ENCODE assay signal across 10 cellular contexts in genomic region chr1:5286244-5286643, GRCh38.
DNase-seq lines count a peak whose midpoint lies in the region; ATAC-seq and TF ChIP-seq lines count a peak whose summit lies in the region.
"Had no signal": no experiment of that assay in that cellular context is flagged by ENCODE, and none has a peak within 500 bp of the region (broad histone marks: within the 10 kb centered on the region; RNA-seq: fewer than 3 reads in every experiment).

No MANE protein-coding gene starts in this region.

- no peaks in the 10 kb centered on the region for H3K36me3 Mint-ChIP-seq in activated T-helper 1 cell treated with anti-CD3 and anti-CD28 coated beads, Interleukin-12 subunit alpha, Interleukin-12 subunit beta, Interleukin-2, Interleukin-4 antibody, amounts not matched to agents 30 ng/mL and 10 ng/mL and 1 ng/mL, durations not matched to agents 14 hours and 24 hours and 36 hours (ENCODE audit: low read depth)
- no peaks in the 10 kb centered on the region for H3K36me3 Mint-ChIP-seq in activated T-helper 17 cell treated with anti-CD3 and anti-CD28 coated beads, Interleukin-2, amount 50 U/mL, for 72 hours (ENCODE audit: low read depth)

- no peaks in the 10 kb centered on the region for H3K4me1 ChIP-seq in PC-3 (ENCODE audit: insufficient read depth, low read length)

- no peaks in the 10 kb centered on the region for H3K27me3 ChIP-seq in PC-3 (ENCODE audit: low read length)

- no peak overlapping the region for H3K4me2 ChIP-seq in PC-3 (ENCODE audit: low read length)

- DNase-seq in PC-3, result no peak
- DNase-seq in activated T-helper 1 cell treated with anti-CD3 and anti-CD28 coated beads, Interleukin-12 subunit alpha, Interleukin-12 subunit beta, Interleukin-2, Interleukin-4 antibody, amounts not matched to agents 30 ng/mL and 10 ng/mL and 1 ng/mL, durations not matched to agents 14 hours and 24 hours and 36 hours (ENCODE audit: low spot score), result peak; percentile 9
- peak; percentile 24 for DNase-seq in stimulated activated CD4-positive, alpha-beta T cell treated with anti-CD3 and anti-CD28 coated beads, Interleukin-4, amount 100 ng/mL, for 1 hour
- DNase-seq in retina, result no peak
- DNase-seq: NCI-H524 treated with DMSO at 0.1 percent for 48 hours had no signal

- intact Hi-C loops in PC-3 (cut with micrococcal nuclease), result no loop called here
- intact Hi-C loops in activated T-helper 1 cell treated with anti-CD3 and anti-CD28 coated beads, Interleukin-12 subunit alpha, Interleukin-12 subunit beta, Interleukin-2, Interleukin-4 antibody, amounts not matched to agents 30 ng/mL and 10 ng/mL and 1 ng/mL, durations not matched to agents 14 hours and 24 hours and 36 hours (cut with micrococcal nuclease), result no loop called here

- ATAC-seq in PC-3 (no peak), HG03342 (IDR thresholded peaks at IDR 0.05; ENCODE audit: unreplicated experiment) (no peak)
- ATAC-seq in activated T-helper 17 cell treated with anti-CD3 and anti-CD28 coated beads, Interleukin-2, amount 50 U/mL, for 72 hours (replicated peaks), result no peak

- no peaks in the 10 kb centered on the region for H3K36me3 ChIP-seq in PC-3 (ENCODE audit: low read depth, low read length)

- no peak overlapping the region for H3K27ac Mint-ChIP-seq in activated T-helper 1 cell treated with anti-CD3 and anti-CD28 coated beads, Interleukin-12 subunit alpha, Interleukin-12 subunit beta, Interleukin-2, Interleukin-4 antibody, amounts not matched to agents 30 ng/mL and 10 ng/mL and 1 ng/mL, durations not matched to agents 14 hours and 24 hours and 36 hours
- H3K27ac Mint-ChIP-seq in activated T-helper 17 cell treated with anti-CD3 and anti-CD28 coated beads, Interleukin-2, amount 50 U/mL, for 72 hours, result no peak overlapping the region
- H3K27ac Mint-ChIP-seq: nephron had no signal

- H3K4me3 Mint-ChIP-seq in activated T-helper 1 cell treated with anti-CD3 and anti-CD28 coated beads, Interleukin-12 subunit alpha, Interleukin-12 subunit beta, Interleukin-2, Interleukin-4 antibody, amounts not matched to agents 30 ng/mL and 10 ng/mL and 1 ng/mL, durations not matched to agents 14 hours and 24 hours and 36 hours, result no peak overlapping the region
- H3K4me3 Mint-ChIP-seq in activated T-helper 17 cell treated with anti-CD3 and anti-CD28 coated beads, Interleukin-2, amount 50 U/mL, for 72 hours, result no peak overlapping the region
- H3K4me3 Mint-ChIP-seq: nephron had no signal

- no peaks in the 10 kb centered on the region for H3K9me2 ChIP-seq in PC-3 (replicated peaks; ENCODE audit: low read length)

- peaks cover 33% of the 10 kb centered on the region; the same call in 1 of the 2 replicates for H3K9me3 ChIP-seq in PC-3 (ENCODE audit: low read length)

- TF ChIP-seq CTCF in GM12875 (IDR thresholded peaks at IDR 0.05; ENCODE audit: borderline replicate concordance, insufficient read depth, low read depth, low read length), result peak; percentile 33; the same call in 1 of the 2 replicates
- peak; percentile 46 for TF ChIP-seq CTCF in PC-3 (conservative IDR thresholded peaks at IDR 0.05; ENCODE audit: low read depth, low read length)

- POLR2A ChIA-PET in PC-3 (lab: Charles Lee; ENCODE audit: unreplicated experiment), result no interaction called here

- peaks cover 7% of the 10 kb centered on the region for H3K27me3 Mint-ChIP-seq in activated T-helper 1 cell treated with anti-CD3 and anti-CD28 coated beads, Interleukin-12 subunit alpha, Interleukin-12 subunit beta, Interleukin-2, Interleukin-4 antibody, amounts not matched to agents 30 ng/mL and 10 ng/mL and 1 ng/mL, durations not matched to agents 14 hours and 24 hours and 36 hours (ENCODE audit: insufficient read depth)
- peaks cover 15% of the 10 kb centered on the region for H3K27me3 Mint-ChIP-seq in activated T-helper 17 cell treated with anti-CD3 and anti-CD28 coated beads, Interleukin-2, amount 50 U/mL, for 72 hours

- CTCF ChIA-PET in PC-3 (lab: Charles Lee), result no interaction called here

- H2AFZ ChIP-seq in PC-3 (ENCODE audit: low read length), result no peak overlapping the region

- H3K9me3 Mint-ChIP-seq in activated T-helper 1 cell treated with anti-CD3 and anti-CD28 coated beads, Interleukin-12 subunit alpha, Interleukin-12 subunit beta, Interleukin-2, Interleukin-4 antibody, amounts not matched to agents 30 ng/mL and 10 ng/mL and 1 ng/mL, durations not matched to agents 14 hours and 24 hours and 36 hours, result no peaks in the 10 kb centered on the region
- peaks cover 4% of the 10 kb centered on the region for H3K9me3 Mint-ChIP-seq in activated T-helper 17 cell treated with anti-CD3 and anti-CD28 coated beads, Interleukin-2, amount 50 U/mL, for 72 hours

- BruUV-seq in PC-3 (replicated peaks; lab: Mats Ljungman, UMichigan), result no TSS peak

- H3K9ac ChIP-seq in PC-3 (ENCODE audit: low read length), result no peak overlapping the region

- H3K4me3 ChIP-seq in GM12875 (ENCODE audit: low read depth, low read length), result no peak overlapping the region
- H3K4me3 ChIP-seq in PC-3 (ENCODE audit: low read length), result no peak overlapping the region

- no peak overlapping the region for H3K27ac ChIP-seq in PC-3 (ENCODE audit: low read length)
- H3K27ac ChIP-seq: epithelial cell of prostate had no signal

- H3K4me1 Mint-ChIP-seq in activated T-helper 1 cell treated with anti-CD3 and anti-CD28 coated beads, Interleukin-12 subunit alpha, Interleukin-12 subunit beta, Interleukin-2, Interleukin-4 antibody, amounts not matched to agents 30 ng/mL and 10 ng/mL and 1 ng/mL, durations not matched to agents 14 hours and 24 hours and 36 hours (ENCODE audit: low read depth), result no peaks in the 10 kb centered on the region
- no peaks in the 10 kb centered on the region for H3K4me1 Mint-ChIP-seq in activated T-helper 17 cell treated with anti-CD3 and anti-CD28 coated beads, Interleukin-2, amount 50 U/mL, for 72 hours
- H3K4me1 Mint-ChIP-seq: nephron had no signal

- H3F3A ChIP-seq in PC-3 (ENCODE audit: low read length, unreplicated experiment), result no peaks in the 10 kb centered on the region

- no peaks in the 10 kb centered on the region for H3K79me2 ChIP-seq in PC-3 (ENCODE audit: low read length)

- H4K20me1 ChIP-seq in PC-3 (ENCODE audit: low read length), result no peaks in the 10 kb centered on the region

Comparison
In these comparisons a context has a peak if more than half of its experiments do, and no peak if none do; other contexts are left out.
1. DNase-seq: peak in activated T-helper 1 cell treated with anti-CD3 and anti-CD28 coated beads, Interleukin-12 subunit alpha, Interleukin-12 subunit beta, Interleukin-2, Interleukin-4 antibody, amounts not matched to agents 30 ng/mL and 10 ng/mL and 1 ng/mL, durations not matched to agents 14 hours and 24 hours and 36 hours (single experiment) and stimulated activated CD4-positive, alpha-beta T cell treated with anti-CD3 and anti-CD28 coated beads, Interleukin-4, amount 100 ng/mL, for 1 hour (single experiment); none in PC-3 (single experiment) and retina (single experiment).